ENCODE assay signal across 14 cellular contexts in genomic region chr3:121430816-121431215, GRCh38.
"Had no signal": no experiment of that assay in that cellular context is flagged by ENCODE, and none has a peak within 500 bp of the region (broad histone marks: within the 10 kb centered on the region; RNA-seq: fewer than 3 reads in every experiment).

No MANE protein-coding gene starts in this region.

- H3K4me1 Mint-ChIP-seq: nephron progenitor cell had no signal

- H3K9me3 ChIP-seq: esophagus squamous epithelium, psoas muscle had no signal

- H3K27me3 ChIP-seq: esophagus squamous epithelium, foreskin keratinocyte had no signal

- H3K4me3 ChIP-seq: esophagus squamous epithelium, psoas muscle had no signal

- H3K4me3 Mint-ChIP-seq: dendritic cell treated with granulocyte-macrophage colony-stimulating factor and Interleukin-4, amounts not matched to agents 40 ng/mL and 50 ng/mL, for 4 days; naive thymus-derived CD4-positive, alpha-beta T cell; nephron progenitor cell had no signal

- H3K4me1 ChIP-seq: foreskin keratinocyte, psoas muscle had no signal

- H3K36me3 ChIP-seq: esophagus squamous epithelium had no signal

- H3K27me3 Mint-ChIP-seq: dendritic cell treated with granulocyte-macrophage colony-stimulating factor and Interleukin-4, amounts not matched to agents 40 ng/mL and 50 ng/mL, for 4 days; naive thymus-derived CD4-positive, alpha-beta T cell had no signal

- H3K27ac ChIP-seq: esophagus squamous epithelium, foreskin keratinocyte, psoas muscle had no signal

- ATAC-seq: foreskin keratinocyte; left colon; naive thymus-derived CD4-positive, alpha-beta T cell; psoas muscle had no signal

- H3K27ac Mint-ChIP-seq: dendritic cell treated with granulocyte-macrophage colony-stimulating factor and Interleukin-4, amounts not matched to agents 40 ng/mL and 50 ng/mL, for 4 days; nephron progenitor cell had no signal

- FAIRE-seq: colon, kidney, small intestine had no signal

- DNase-seq: esophagus squamous epithelium; foreskin keratinocyte; kidney; left colon; naive thymus-derived CD4-positive, alpha-beta T cell; nephron progenitor cell; psoas muscle; small intestine; stimulated activated CD4-positive, alpha-beta T cell treated with anti-CD3 and anti-CD28 coated beads, Interleukin-12 subunit alpha, Interleukin-12 subunit beta, amount 100 ng/mL, for 4 hours; stimulated activated CD4-positive, alpha-beta T cell treated with anti-CD3 and anti-CD28 coated beads, Interleukin-2, amount 100 ng/mL, for 48 hours; stimulated activated naive CD4-positive, alpha-beta T cell treated with Interleukin-2 at 50 U/mL for 16 hours; trophoblast cell had no signal

- H3K9me3 Mint-ChIP-seq: dendritic cell treated with granulocyte-macrophage colony-stimulating factor and Interleukin-4, amounts not matched to agents 40 ng/mL and 50 ng/mL, for 4 days; naive thymus-derived CD4-positive, alpha-beta T cell had no signal
